In genomic region chr6:12280458-12280857, GRCh38 we compare ENCODE assay signal across 22 cellular contexts. TPM values are rescaled to one million over a fixed set of nuclear protein-coding genes. Genes with fewer than 3 reads are reported as not detected.
DNase-seq lines count a peak whose midpoint lies in the region; ATAC-seq and TF ChIP-seq lines count a peak whose summit lies in the region.
"Had no signal": no experiment of that assay in that cellular context is flagged by ENCODE, and none has a peak within 500 bp of the region (broad histone marks: within the 10 kb centered on the region; RNA-seq: fewer than 3 reads in every experiment).

No MANE protein-coding gene starts in this region.

- H3K9me3 ChIP-seq in breast epithelium = no peaks in the 10 kb centered on the region
- no peaks in the 10 kb centered on the region for H3K9me3 ChIP-seq in adipocyte (ENCODE audit: control insufficient read depth, low read length)
- no peaks in the 10 kb centered on the region for H3K9me3 ChIP-seq in Caco-2
- H3K9me3 ChIP-seq: left lung, pancreas, tibial artery had no signal

- H3K27ac ChIP-seq in breast epithelium = no peak overlapping the region
- H3K27ac ChIP-seq in foreskin keratinocyte = no peak overlapping the region
- H3K27ac ChIP-seq: pancreas, tibial artery had no signal

- H3K4me3 Mint-ChIP-seq in MCF 10A (ENCODE audit: unreplicated experiment) (no peak overlapping the region), Caco-2 (ENCODE audit: unreplicated experiment) (no peak overlapping the region)
- H3K4me3 Mint-ChIP-seq: activated CD4-positive, alpha-beta T cell treated with anti-CD3 and anti-CD28 coated beads for 36 hours; CD4-positive, alpha-beta memory T cell had no signal

- H3K9me3 Mint-ChIP-seq in MCF 10A (ENCODE audit: unreplicated experiment) = peaks cover 8% of the 10 kb centered on the region
- peaks cover 10% of the 10 kb centered on the region for H3K9me3 Mint-ChIP-seq in Caco-2 (ENCODE audit: unreplicated experiment)

- H3K36me3 Mint-ChIP-seq in MCF 10A (ENCODE audit: insufficient read depth, unreplicated experiment) (no peaks in the 10 kb centered on the region), Caco-2 (ENCODE audit: insufficient read depth, unreplicated experiment) (peaks cover 9% of the 10 kb centered on the region)
- H3K36me3 Mint-ChIP-seq: CD4-positive, alpha-beta memory T cell had no signal

- no peaks in the 10 kb centered on the region for H3K36me3 ChIP-seq in breast epithelium
- H3K36me3 ChIP-seq in adipocyte (ENCODE audit: control insufficient read depth, insufficient read depth, low read length, severe bottlenecking) = no peaks in the 10 kb centered on the region
- H3K36me3 ChIP-seq in Caco-2 (ENCODE audit: control insufficient read depth, insufficient read depth, low read length) = no peaks in the 10 kb centered on the region
- H3K36me3 ChIP-seq: left lung, pancreas, tibial artery had no signal

- TF ChIP-seq CTCF in MCF 10A (IDR thresholded peaks at IDR 0.05; ENCODE audit: unreplicated experiment) (no peak), breast epithelium (IDR thresholded peaks at IDR 0.05) (no peak), foreskin keratinocyte (conservative IDR thresholded peaks at IDR 0.05) (no peak), Caco-2 (IDR thresholded peaks at IDR 0.05; ENCODE audit: insufficient read depth in 1 of 2, low read depth in 1 of 2, low read length in 1 of 2, severe bottlenecking in 1 of 2, unreplicated experiment in 1 of 2) (no peak)

- DNase-seq in MCF 10A (ENCODE audit: unreplicated experiment) = peak; percentile 59
- DNase-seq in breast epithelium (ENCODE audit: low spot score in 2 of 2) = no peak
- peak; percentile 75 for DNase-seq in adipocyte (ENCODE audit: low read depth)
- no peak for DNase-seq in foreskin keratinocyte
- no peak for DNase-seq in activated CD8-positive, alpha-beta memory T cell treated with anti-CD3 and anti-CD28 coated beads, Interleukin-2, amount 50 U/mL, for 48 hours
- DNase-seq in activated CD4-positive, CD25-positive, alpha-beta regulatory T cell treated with anti-CD3 and anti-CD28 coated beads, Interleukin-2, amount 50 U/mL, for 72 hours = no peak
- DNase-seq in Caco-2 = no peak
- DNase-seq: activated CD4-positive, alpha-beta T cell treated with anti-CD3 and anti-CD28 coated beads for 36 hours; activated gamma-delta T cell; anterior cingulate cortex; CD4-positive, alpha-beta memory T cell; DND-41; GOT3; Kasumi-1; left lung; NCI-H1694; NCI-H446; pancreas; SHP77; T-helper 2 cell; tibial artery had no signal

- BruUV-seq in MCF 10A (replicated peaks; lab: Mats Ljungman, UMichigan) (no TSS peak), Caco-2 (replicated peaks; lab: Mats Ljungman, UMichigan) (no TSS peak)

- intact Hi-C loops in MCF 10A (cut with micrococcal nuclease) = no loop called here
- intact Hi-C loops in breast epithelium (cut with DNase I; ENCODE audit: low total_unique reads) = no loop called here
- intact Hi-C loops in Caco-2 (cut with micrococcal nuclease; ENCODE audit: unreplicated experiment) = no loop called here

- ATAC-seq in foreskin keratinocyte (peak; percentile 76), GM21528 (IDR thresholded peaks at IDR 0.05; ENCODE audit: low FRiP score, unreplicated experiment) (no peak)
- ATAC-seq: activated CD4-positive, alpha-beta T cell treated with anti-CD3 and anti-CD28 coated beads for 36 hours; left lung; pancreas had no signal

- POLR2A ChIA-PET in MCF 10A (lab: Yijun Ruan, JAX) = interaction anchor here (0.7 to 2.8 kb wide), 4 partner anchors 9 to 235 kb away, joined by 3 to 34 read pairs (median 5); partner anchors contain the start of gene EDN1
- POLR2A ChIA-PET in Caco-2 (lab: Charles Lee) = interaction anchor here (0.6 kb wide), 1 partner anchor 1586 kb away, joined by 3 read pairs; the partner anchor contains the start of genes C6orf52 and PAK1IP1

- peaks cover 0 to 4% of the 10 kb centered on the region in 2 donors for H3K27me3 ChIP-seq in breast epithelium
- no peaks in the 10 kb centered on the region for H3K27me3 ChIP-seq in adipocyte (replicated peaks; ENCODE audit: control insufficient read depth, insufficient read depth, low read length)
- H3K27me3 ChIP-seq in foreskin keratinocyte = no peaks in the 10 kb centered on the region
- H3K27me3 ChIP-seq in Caco-2 (replicated peaks; ENCODE audit: control insufficient read depth, insufficient read depth, low read length) = no peaks in the 10 kb centered on the region
- H3K27me3 ChIP-seq: left lung, pancreas, tibial artery had no signal

- H3K4me1 ChIP-seq in breast epithelium (no peaks in the 10 kb centered on the region), adipocyte (ENCODE audit: control insufficient read depth, insufficient read depth, low read length) (peaks cover 20% of the 10 kb centered on the region), foreskin keratinocyte (peaks cover 17% of the 10 kb centered on the region), Caco-2 (no peaks in the 10 kb centered on the region)

- TF ChIP-seq POLR2A in breast epithelium (IDR thresholded peaks at IDR 0.05) = no peak

- CTCF ChIA-PET in MCF 10A (lab: Yijun Ruan, JAX) (interaction anchor here (1.6 to 3.4 kb wide), 4 partner anchors 9 to 326 kb away, joined by 4 to 16 read pairs (median 8); partner anchors contain the start of gene EDN1), Caco-2 (lab: Charles Lee) (no interaction called here)

- H3K9ac ChIP-seq in adipocyte (ENCODE audit: low read length) = peak overlapping the region; percentile 65

- H3K27ac Mint-ChIP-seq in MCF 10A (ENCODE audit: low read depth, unreplicated experiment) = peak overlapping the region; percentile 16
- no peak overlapping the region for H3K27ac Mint-ChIP-seq in Caco-2 (ENCODE audit: unreplicated experiment)
- H3K27ac Mint-ChIP-seq: activated CD4-positive, alpha-beta T cell treated with anti-CD3 and anti-CD28 coated beads for 36 hours; CD4-positive, alpha-beta memory T cell had no signal

- H3K27me3 Mint-ChIP-seq in MCF 10A (ENCODE audit: insufficient read depth, unreplicated experiment) = no peaks in the 10 kb centered on the region
- H3K27me3 Mint-ChIP-seq in Caco-2 (ENCODE audit: insufficient read depth, unreplicated experiment) = no peaks in the 10 kb centered on the region

- H3K4me3 ChIP-seq in breast epithelium = no peak overlapping the region
- H3K4me3 ChIP-seq in adipocyte (ENCODE audit: low read length) = peak overlapping the region; percentile 64
- no peak overlapping the region for H3K4me3 ChIP-seq in Caco-2 (ENCODE audit: low read depth, low read length)
- H3K4me3 ChIP-seq: left lung, pancreas, tibial artery had no signal

- peaks cover 35% of the 10 kb centered on the region for H3K4me1 Mint-ChIP-seq in MCF 10A (ENCODE audit: insufficient read depth, unreplicated experiment)
- H3K4me1 Mint-ChIP-seq in Caco-2 (ENCODE audit: low read depth, unreplicated experiment) = peaks cover 8% of the 10 kb centered on the region

RNA-seq across cellular contexts. Expression of gene EDN1, which starts 9.7 kb away (rescaled TPM):
- total RNA-seq in MCF 10A (2022) = 1.2 and 2.7 TPM in 2 replicates
- 10 to 100 TPM; 11.5 to 51.7 (median 36.8) TPM for total RNA-seq in breast epithelium
- total RNA-seq in foreskin keratinocyte = 26.5 and 39.6 TPM in 2 replicates
- polyA plus RNA-seq in foreskin keratinocyte = 16.2 and 27.5 TPM in 2 replicates
- 13.5 and 14.0 TPM in 2 replicates for total RNA-seq in Caco-2 (2022)
- total RNA-seq: activated CD4-positive, alpha-beta T cell treated with anti-CD3 and anti-CD28 coated beads for 36 hours had no signal
- polyA plus RNA-seq: CD4-positive, alpha-beta memory T cell had no signal

Comparison
In these comparisons a context has a peak if more than half of its experiments do, and no peak if none do; other contexts are left out.
1. DNase-seq: peak in MCF 10A (single experiment) and adipocyte (single experiment); none in breast epithelium (0 of 2), foreskin keratinocyte (0 of 2), activated CD8-positive, alpha-beta memory T cell treated with anti-CD3 and anti-CD28 coated beads, Interleukin-2, amount 50 U/mL, for 48 hours (single experiment), activated CD4-positive, CD25-positive, alpha-beta regulatory T cell treated with anti-CD3 and anti-CD28 coated beads, Interleukin-2, amount 50 U/mL, for 72 hours (single experiment) and Caco-2 (0 of 2).